ENCODE assay signal across 29 cellular contexts in genomic region chrX:17438221-17438620, GRCh38.
"Had no signal": no experiment of that assay in that cellular context is flagged by ENCODE, and none has a peak within 500 bp of the region (broad histone marks: within the 10 kb centered on the region; RNA-seq: fewer than 3 reads in every experiment).

No MANE protein-coding gene starts in this region.

- ATAC-seq: Panc1 had no signal

- H2AFZ ChIP-seq: PC-9 had no signal

- H3K4me2 ChIP-seq: PC-9 had no signal

- DNase-seq: Kasumi-1, KG1, MM.1S, MV-4-11, NCI-H1092, NCI-H1105, NCI-H1417 treated with DMSO at 0.1 percent for 48 hours, NCI-H1436 treated with DMSO at 0.1 percent for 48 hours, NCI-H1694 treated with DMSO at 0.1 percent for 48 hours, NCI-H187 treated with DMSO at 0.1 percent for 48 hours, NCI-H2029, NCI-H2081, NCI-H2171 treated with DMSO at 0.1 percent for 48 hours, NCI-H2227 treated with DMSO at 0.1 percent for 48 hours, NCI-H446 treated with DMSO at 0.1 percent for 48 hours, NCI-H510A, NCI-H524, NCI-H526, NCI-H69, NCI-H748 treated with DMSO at 0.1 percent for 48 hours, NCI-H82, PC-9, Right ventricle myocardium superior, RPMI8226, SHP77 treated with DMSO at 0.1 percent for 48 hours, SW 1271, T-helper 1 cell had no signal

- H3K9me3 ChIP-seq: SJSA1 had no signal

- H3K4me3 ChIP-seq: PC-9, SJSA1 had no signal

- H3K27ac ChIP-seq: PC-9, SJSA1 had no signal

- H3K36me3 ChIP-seq: SJSA1 had no signal

- H3K27me3 ChIP-seq: SJSA1 had no signal
